9 cellular contexts compared by ENCODE assay signal in genomic region chr2:36380624-36381481, GRCh38. TPM values are rescaled to one million over a fixed set of nuclear protein-coding genes. Genes with fewer than 3 reads are reported as not detected.
DNase-seq lines count a peak whose midpoint lies in the region; ATAC-seq and TF ChIP-seq lines count a peak whose summit lies in the region.
"Had no signal": no experiment of that assay in that cellular context is flagged by ENCODE, and none has a peak within 500 bp of the region (broad histone marks: within the 10 kb centered on the region; RNA-seq: fewer than 3 reads in every experiment).

No MANE protein-coding gene starts in this region.

- peak overlapping the region; percentile 83 for H3K27ac Mint-ChIP-seq in chondrocyte (ENCODE audit: unreplicated experiment)

- 51% methylated on average over 15 of the region's 15 CpGs for WGBS in liver
- WGBS in aorta, 2 donors = 29 to 39% methylated on average over 15 of the region's 15 CpGs

- no peaks in the 10 kb centered on the region for H3K9me3 Mint-ChIP-seq in chondrocyte (ENCODE audit: low read depth)

- H3K4me1 ChIP-seq in liver (ENCODE audit: control insufficient read depth in 4 of 4, insufficient read depth in 4 of 4, low read length in 3 of 4) (peaks cover 0 to 13% (median 3%) of the 10 kb centered on the region in 4 donors), aorta (ENCODE audit: control insufficient read depth in 1 of 2, insufficient read depth in 2 of 2, low read length in 2 of 2) (peaks cover 4 to 19% of the 10 kb centered on the region in 2 donors)

- H3K4me3 ChIP-seq in liver (ENCODE audit: low read depth in 1 of 3, low read length in 3 of 3) (no peak overlapping the region), aorta (ENCODE audit: low read length in 2 of 2) (no peak overlapping the region)

- H3K27me3 ChIP-seq in liver (ENCODE audit: control insufficient read depth in 4 of 4, insufficient read depth in 4 of 4, low read length in 3 of 4) = no peaks in the 10 kb centered on the region
- no peaks in the 10 kb centered on the region for H3K27me3 ChIP-seq in aorta (ENCODE audit: control insufficient read depth in 1 of 2, insufficient read depth in 2 of 2, low read length in 1 of 2)

- ATAC-seq in aorta (ENCODE audit: low FRiP score) = peak; percentile 40
- no peak for ATAC-seq in GM18502 (IDR thresholded peaks at IDR 0.05; ENCODE audit: poor library complexity, unreplicated experiment)
- no peak for ATAC-seq in GM21515 (IDR thresholded peaks at IDR 0.05; ENCODE audit: unreplicated experiment)
- no peak for ATAC-seq in GM21526 (IDR thresholded peaks at IDR 0.05; ENCODE audit: low FRiP score, unreplicated experiment)

- no peaks in the 10 kb centered on the region for H3K27me3 Mint-ChIP-seq in chondrocyte (ENCODE audit: low read depth)

- H3K9me3 ChIP-seq in liver (ENCODE audit: control insufficient read depth in 4 of 4, low read length in 3 of 4) (no peaks in the 10 kb centered on the region), aorta (ENCODE audit: control insufficient read depth, low read length) (no peaks in the 10 kb centered on the region)

- TF ChIP-seq CTCF in chondrocyte (IDR thresholded peaks at IDR 0.05) (no peak), liver (IDR thresholded peaks at IDR 0.05; ENCODE audit: low read depth, low read length, missing input control) (no peak)

- H3K27ac ChIP-seq in liver (ENCODE audit: low read depth in 1 of 2, low read length in 2 of 2) (no peak overlapping the region), aorta (ENCODE audit: low read depth in 1 of 2, low read length in 2 of 2) (peak overlapping the region in 1 of 2 donors; percentile 58)

- H3K36me3 ChIP-seq in liver (ENCODE audit: control insufficient read depth in 4 of 4, insufficient read depth in 3 of 4, low read depth in 1 of 4, low read length in 3 of 4) (no peaks in the 10 kb centered on the region), aorta (ENCODE audit: control insufficient read depth in 1 of 2, insufficient read depth in 2 of 2, low read length in 1 of 2) (peaks cover 0 to 5% of the 10 kb centered on the region in 2 donors)

- H3K36me3 Mint-ChIP-seq in chondrocyte (ENCODE audit: low read depth) = peaks cover 3% of the 10 kb centered on the region

- DNase-seq in SIG-M5 treated with dmso at 0.1 percent for 504 hours (lab: John Stamatoyannopoulos, UW; ENCODE audit: unreplicated experiment) (peak; percentile 43), SIG-M5 (lab: John Stamatoyannopoulos, UW) (no peak), chondrocyte (ENCODE audit: low spot score) (no peak), aorta (peak in 1 of 2 donors; percentile 53)
- DNase-seq: 8988T had no signal

- peaks cover 75% of the 10 kb centered on the region for H3K4me1 Mint-ChIP-seq in chondrocyte (ENCODE audit: low read depth)

- TF ChIP-seq RAD21 in liver (IDR thresholded peaks at IDR 0.05) = no peak

- no peak overlapping the region for H3K9ac ChIP-seq in liver (ENCODE audit: low read depth in 1 of 2, low read length in 2 of 2)

- H3K4me3 Mint-ChIP-seq in chondrocyte (ENCODE audit: unreplicated experiment) = no peak overlapping the region

- intact Hi-C loops in aorta (cut with DNase I) = no loop called here

TF ChIP-seq in liver, 16 proteins besides CTCF, POLR2A, EP300 and RAD21:
- TF ChIP-seq SP1 (IDR thresholded peaks at IDR 0.05) (peak; percentile 21), FOXA2 (IDR thresholded peaks at IDR 0.05) (no peak), RXRA (IDR thresholded peaks at IDR 0.05) (peak in 1 of 2 donors; percentile 30), NR2F2 (IDR thresholded peaks at IDR 0.05) (peak; percentile 71)
TF ChIP-seq in liver: peak in this region for 3.

RNA-seq across cellular contexts. Expression of gene CRIM1, which starts 25.3 kb away (rescaled TPM):
- total RNA-seq in chondrocyte = 99.5 to 194 TPM (median 184 TPM) in 3 replicates
- 10 to 100 TPM; 10.5 to 22.1 TPM for total RNA-seq in liver
- 1 to 10 TPM; 2.2 to 8.7 TPM for polyA plus RNA-seq in liver
- total RNA-seq in aorta = 100 to 1,000 TPM; 228 to 727 TPM
- polyA plus RNA-seq in aorta = 10 to 100 TPM; 47.3 to 66.2 TPM
